ENCODE assay signal across 1 cellular context in the genomic region with DNA sequence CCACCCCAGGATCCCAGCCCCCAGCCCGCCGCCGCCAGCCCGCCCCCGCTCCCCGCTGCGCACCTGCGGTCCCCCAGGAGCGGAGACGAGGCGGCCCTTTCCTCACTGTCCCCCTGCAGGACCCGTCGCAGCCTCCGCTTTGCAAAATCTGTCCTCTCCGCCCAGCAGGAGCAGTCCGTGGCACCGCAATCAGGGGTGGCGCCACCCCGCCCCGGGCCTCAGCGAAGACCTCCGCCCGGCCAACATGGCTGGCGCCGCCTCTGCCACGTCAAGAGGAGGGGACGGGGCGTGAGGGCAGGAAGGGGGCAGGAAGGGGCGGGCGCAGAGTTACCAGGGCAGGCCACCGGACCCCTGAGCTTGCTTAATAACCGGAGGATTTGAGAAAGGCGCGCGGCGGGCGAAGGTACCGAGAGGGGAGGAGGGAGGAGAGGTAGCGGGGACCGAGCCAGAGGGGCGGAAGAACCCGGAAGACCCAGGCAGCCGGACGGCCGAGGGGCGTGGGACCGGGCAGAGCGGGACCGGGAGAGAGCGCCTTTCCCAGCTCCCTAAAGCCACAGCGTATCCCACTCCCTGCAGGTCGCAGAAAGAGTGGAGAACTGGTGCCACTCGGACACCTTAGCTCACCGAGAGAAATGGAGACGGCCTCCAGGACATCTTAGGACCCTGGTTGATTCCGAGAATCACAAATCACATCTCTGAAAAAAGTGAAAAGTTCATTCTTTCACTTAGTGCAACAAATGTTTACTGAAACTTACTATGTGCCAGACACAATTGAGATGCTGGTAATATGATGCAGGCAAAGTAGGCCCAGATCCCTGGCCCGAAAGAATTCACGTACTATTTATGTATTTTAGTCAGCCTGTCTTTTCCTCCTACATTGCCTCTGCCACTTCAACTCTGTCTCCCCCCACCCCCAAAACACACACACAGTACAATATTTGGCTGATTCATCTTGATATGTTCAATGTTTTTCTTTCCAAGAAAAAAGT.
A peak's percentile ranks its signal among the peaks of the same experiment; 100 is the strongest.
TF ChIP-seq lines count a peak whose summit lies in the region.

A gene (minus strand): TSS at position 267 of the 989 bp plus-strand sequence. CDS start 7,117 bp downstream, outside the sequence.

TF ChIP-seq in K562, 482 proteins besides CTCF, POLR2A, EP300 and RAD21 (continued from another document):
- TF ChIP-seq NRF1 (conservative IDR thresholded peaks at IDR 0.05 in 1 of 2, IDR thresholded peaks at IDR 0.05 in 1 of 2) = peak in 1 of 2 experiments; percentile 17; a peak in 1 of 4 replicates
- TF ChIP-seq, protein P1, sequence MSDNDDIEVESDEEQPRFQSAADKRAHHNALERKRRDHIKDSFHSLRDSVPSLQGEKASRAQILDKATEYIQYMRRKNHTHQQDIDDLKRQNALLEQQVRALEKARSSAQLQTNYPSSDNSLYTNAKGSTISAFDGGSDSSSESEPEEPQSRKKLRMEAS (CRISPR knock-in tag; IDR thresholded peaks at IDR 0.05) = peak; percentile 20; the same call in 1 of the 2 replicates
- TF ChIP-seq BMI1 (IDR thresholded peaks at IDR 0.05; ENCODE audit: low read length) = no peak
- TF ChIP-seq ZNF143 (CRISPR knock-in tag; IDR thresholded peaks at IDR 0.05) = no peak
- peak; percentile 90 for TF ChIP-seq POLR2G (IDR thresholded peaks at IDR 0.05; ENCODE audit: low read depth, low read length)
- no peak for TF ChIP-seq RBM14 (IDR thresholded peaks at IDR 0.05; ENCODE audit: borderline replicate concordance, insufficient read depth, low read depth, low read length)
- TF ChIP-seq TAF1 (IDR thresholded peaks at IDR 0.05; ENCODE audit: control insufficient read depth, extremely low read depth, insufficient read depth, low read length, severe bottlenecking) = peak; percentile 73
- TF ChIP-seq, protein P2, sequence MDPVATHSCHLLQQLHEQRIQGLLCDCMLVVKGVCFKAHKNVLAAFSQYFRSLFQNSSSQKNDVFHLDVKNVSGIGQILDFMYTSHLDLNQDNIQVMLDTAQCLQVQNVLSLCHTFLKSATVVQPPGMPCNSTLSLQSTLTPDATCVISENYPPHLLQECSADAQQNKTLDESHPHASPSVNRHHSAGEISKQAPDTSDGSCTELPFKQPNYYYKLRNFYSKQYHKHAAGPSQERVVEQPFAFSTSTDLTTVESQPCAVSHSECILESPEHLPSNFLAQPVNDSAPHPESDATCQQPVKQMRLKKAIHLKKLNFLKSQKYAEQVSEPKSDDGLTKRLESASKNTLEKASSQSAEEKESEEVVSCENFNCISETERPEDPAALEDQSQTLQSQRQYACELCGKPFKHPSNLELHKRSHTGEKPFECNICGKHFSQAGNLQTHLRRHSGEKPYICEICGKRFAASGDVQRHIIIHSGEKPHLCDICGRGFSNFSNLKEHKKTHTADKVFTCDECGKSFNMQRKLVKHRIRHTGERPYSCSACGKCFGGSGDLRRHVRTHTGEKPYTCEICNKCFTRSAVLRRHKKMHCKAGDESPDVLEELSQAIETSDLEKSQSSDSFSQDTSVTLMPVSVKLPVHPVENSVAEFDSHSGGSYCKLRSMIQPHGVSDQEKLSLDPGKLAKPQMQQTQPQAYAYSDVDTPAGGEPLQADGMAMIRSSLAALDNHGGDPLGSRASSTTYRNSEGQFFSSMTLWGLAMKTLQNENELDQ (CRISPR knock-in tag; IDR thresholded peaks at IDR 0.05; ENCODE audit: borderline replicate concordance) = no peak
- TF ChIP-seq, protein P3, sequence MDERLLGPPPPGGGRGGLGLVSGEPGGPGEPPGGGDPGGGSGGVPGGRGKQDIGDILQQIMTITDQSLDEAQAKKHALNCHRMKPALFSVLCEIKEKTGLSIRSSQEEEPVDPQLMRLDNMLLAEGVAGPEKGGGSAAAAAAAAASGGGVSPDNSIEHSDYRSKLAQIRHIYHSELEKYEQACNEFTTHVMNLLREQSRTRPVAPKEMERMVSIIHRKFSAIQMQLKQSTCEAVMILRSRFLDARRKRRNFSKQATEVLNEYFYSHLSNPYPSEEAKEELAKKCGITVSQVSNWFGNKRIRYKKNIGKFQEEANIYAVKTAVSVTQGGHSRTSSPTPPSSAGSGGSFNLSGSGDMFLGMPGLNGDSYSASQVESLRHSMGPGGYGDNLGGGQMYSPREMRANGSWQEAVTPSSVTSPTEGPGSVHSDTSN (CRISPR knock-in tag; IDR thresholded peaks at IDR 0.05; ENCODE audit: low read depth) = no peak
- TF ChIP-seq, protein P3 (tag; conservative IDR thresholded peaks at IDR 0.05; ENCODE audit: low read depth) = no peak
- no peak for TF ChIP-seq ZNF41 (CRISPR knock-in tag; conservative IDR thresholded peaks at IDR 0.05)
- TF ChIP-seq ARHGAP35 (IDR thresholded peaks at IDR 0.05; ENCODE audit: partially characterized antibody) = no peak
- TF ChIP-seq RBFOX2 (IDR thresholded peaks at IDR 0.05; ENCODE audit: low read depth, low read length) = peak; percentile 87
- TF ChIP-seq SMARCA5 (IDR thresholded peaks at IDR 0.05) = no peak
- no peak for TF ChIP-seq ESRRA (IDR thresholded peaks at IDR 0.05; ENCODE audit: borderline replicate concordance, low read depth)
TF ChIP-seq in K562: peak in this region for 67.
